Comparison of ENCODE assay signal across 8 cellular contexts in genomic region chr14:90820958-90821357, GRCh38. TPM values are rescaled to one million over a fixed set of nuclear protein-coding genes. Genes with fewer than 3 reads are reported as not detected.
DNase-seq lines count a peak whose midpoint lies in the region; ATAC-seq, FAIRE-seq and TF ChIP-seq lines count a peak whose summit lies in the region.

No MANE protein-coding gene starts in this region.

- peaks cover 0 to 5% (median 2%) of the 10 kb centered on the region in 4 donors for H3K4me1 ChIP-seq in sigmoid colon

- FAIRE-seq in urothelium cell line (lab: Jason Lieb, UNC): no peak

- DNase-seq in Ammon's horn (ENCODE audit: low spot score) (peak; percentile 51), GM20000 (ENCODE audit: low spot score) (peak; percentile 63), NAMALWA (ENCODE audit: low spot score) (peak; percentile 7), activated T-cell treated with anti-CD3 and anti-CD28 coated beads for 48 hours (ENCODE audit: low read depth) (peak; percentile 79), memory B cell (ENCODE audit: low spot score in 2 of 2) (no peak), urothelium cell line (ENCODE audit: low spot score) (peak; percentile 54), DMS114 treated with DMSO at 0.1 percent for 48 hours (lab: John Stamatoyannopoulos, UW; ENCODE audit: unreplicated experiment) (no peak), sigmoid colon (no peak)

- H3K4me3 ChIP-seq in sigmoid colon: no peak overlapping the region

- peak; percentile 46 for ATAC-seq in memory B cell (ENCODE audit: low read depth)

- peaks cover 10% of the 10 kb centered on the region for H3K9me3 Mint-ChIP-seq in memory B cell

- H3K9me3 ChIP-seq in sigmoid colon: peaks cover 0 to 3% (median under 1%) of the 10 kb centered on the region in 4 donors

- no peaks in the 10 kb centered on the region for H3K36me3 Mint-ChIP-seq in memory B cell

- H3K27me3 ChIP-seq in sigmoid colon: no peaks in the 10 kb centered on the region

- intact Hi-C loops in sigmoid colon (cut with DNase I): no loop called here

- peaks cover 8% of the 10 kb centered on the region for H3K27me3 Mint-ChIP-seq in memory B cell

- H3K27ac ChIP-seq in sigmoid colon: no peak overlapping the region

- TF ChIP-seq CTCF in GM20000 (IDR thresholded peaks at IDR 0.05; ENCODE audit: extremely low read depth, missing control alignments) (no peak), sigmoid colon (IDR thresholded peaks at IDR 0.05) (no peak)

- TF ChIP-seq POLR2A in sigmoid colon (IDR thresholded peaks at IDR 0.05): no peak

- no peak overlapping the region for H3K4me3 Mint-ChIP-seq in memory B cell

- no peak for TF ChIP-seq EP300 in sigmoid colon (IDR thresholded peaks at IDR 0.05)

- WGBS in sigmoid colon, 2 donors: 54 to 76% methylated on average over 11 of the region's 11 CpGs

- H3K27ac Mint-ChIP-seq in memory B cell: no peak overlapping the region

- H3K36me3 ChIP-seq in sigmoid colon: no peaks in the 10 kb centered on the region

- H3K4me1 Mint-ChIP-seq in memory B cell: no peaks in the 10 kb centered on the region

RNA-seq across cellular contexts. Expression of gene TTC7B, which starts 4.7 kb away (rescaled TPM):
- 10 to 100 TPM; 46.8 to 70.9 (median 61.2) TPM for total RNA-seq in sigmoid colon
- 1 to 10 TPM; 5.5 to 9.2 (median 6.0) TPM for polyA plus RNA-seq in sigmoid colon

Comparison
In these comparisons a context has a peak if more than half of its experiments do, and no peak if none do; other contexts are left out.
1. DNase-seq: peak in Ammon's horn (single experiment), GM20000 (single experiment), NAMALWA (single experiment), activated T-cell treated with anti-CD3 and anti-CD28 coated beads for 48 hours (single experiment) and urothelium cell line (single experiment); none in memory B cell (0 of 2), DMS114 treated with DMSO at 0.1 percent for 48 hours (single experiment) and sigmoid colon (single experiment).